In genomic region chr11:72041364-72042058, GRCh38 we compare ENCODE assay signal across 8 cellular contexts. TPM values are rescaled to one million over a fixed set of nuclear protein-coding genes. Genes with fewer than 3 reads are reported as not detected.
DNase-seq lines count a peak whose midpoint lies in the region; ATAC-seq and TF ChIP-seq lines count a peak whose summit lies in the region.

No MANE protein-coding gene starts in this region.

- H3K9me3 Mint-ChIP-seq in Caco-2 (ENCODE audit: unreplicated experiment) = no peaks in the 10 kb centered on the region
- no peaks in the 10 kb centered on the region for H3K9me3 Mint-ChIP-seq in activated naive CD8-positive, alpha-beta T cell treated with anti-CD3 and anti-CD28 coated beads, Interleukin-2, amount 10 ng/mL, durations not matched to agents 7 days and 5 days

- POLR2A ChIA-PET in Caco-2 (lab: Charles Lee) = no interaction called here
- POLR2A ChIA-PET in activated naive CD8-positive, alpha-beta T cell treated with anti-CD3 and anti-CD28 coated beads, Interleukin-2, amount 10 ng/mL, durations not matched to agents 7 days and 5 days (lab: Charles Lee) = interaction anchor here (1.1 kb wide), 1 partner anchor 37 kb away, joined by 3 read pairs; no protein-coding TSS in a partner anchor

- H3K36me3 ChIP-seq in Caco-2 (ENCODE audit: control insufficient read depth, insufficient read depth, low read length) (no peaks in the 10 kb centered on the region), HUES48 (ENCODE audit: control insufficient read depth, insufficient read depth, low read length) (no peaks in the 10 kb centered on the region), neutrophil (peaks cover 13% of the 10 kb centered on the region)

- no TSS peak for BruUV-seq in Caco-2 (replicated peaks; lab: Mats Ljungman, UMichigan)

- no peaks in the 10 kb centered on the region for H3K27me3 ChIP-seq in Caco-2 (replicated peaks; ENCODE audit: control insufficient read depth, insufficient read depth, low read length)
- no peaks in the 10 kb centered on the region for H3K27me3 ChIP-seq in HUES48 (ENCODE audit: control insufficient read depth, insufficient read depth, low read length)
- no peaks in the 10 kb centered on the region for H3K27me3 ChIP-seq in neutrophil

- no peak overlapping the region for H3K27ac Mint-ChIP-seq in Caco-2 (ENCODE audit: unreplicated experiment)
- no peak overlapping the region for H3K27ac Mint-ChIP-seq in activated naive CD8-positive, alpha-beta T cell treated with anti-CD3 and anti-CD28 coated beads, Interleukin-2, amount 10 ng/mL, durations not matched to agents 7 days and 5 days

- H3K27ac ChIP-seq in HUES48 (ENCODE audit: low read depth, low read length) = peak overlapping the region; percentile 93
- peak overlapping the region; percentile 91 for H3K27ac ChIP-seq in neutrophil

- no peaks in the 10 kb centered on the region for H3K9me3 ChIP-seq in Caco-2
- no peaks in the 10 kb centered on the region for H3K9me3 ChIP-seq in HUES48 (ENCODE audit: control insufficient read depth, insufficient read depth, low read length)
- no peaks in the 10 kb centered on the region for H3K9me3 ChIP-seq in neutrophil

- DNase-seq in Caco-2 = no peak
- DNase-seq in RPMI7951 (ENCODE audit: low read depth) = peak; percentile 79
- DNase-seq in activated naive CD8-positive, alpha-beta T cell treated with anti-CD3 and anti-CD28 coated beads, Interleukin-2, amount 10 ng/mL, durations not matched to agents 7 days and 5 days = peak; percentile 59
- DNase-seq in glomerular visceral epithelial cell (ENCODE audit: extremely low spot score) = peak; percentile 68
- DNase-seq in ureter (ENCODE audit: low spot score) = peak; percentile 81

- no peak for TF ChIP-seq CTCF in Caco-2 (IDR thresholded peaks at IDR 0.05; ENCODE audit: insufficient read depth in 1 of 2, low read depth in 1 of 2, low read length in 1 of 2, severe bottlenecking in 1 of 2, unreplicated experiment in 1 of 2)
- no peak for TF ChIP-seq CTCF in neutrophil (IDR thresholded peaks at IDR 0.05)

- peaks cover 29% of the 10 kb centered on the region for H3K36me3 Mint-ChIP-seq in Caco-2 (ENCODE audit: insufficient read depth, unreplicated experiment)
- H3K36me3 Mint-ChIP-seq in activated naive CD8-positive, alpha-beta T cell treated with anti-CD3 and anti-CD28 coated beads, Interleukin-2, amount 10 ng/mL, durations not matched to agents 7 days and 5 days = peaks cover 19% of the 10 kb centered on the region

- intact Hi-C loops in Caco-2 (cut with micrococcal nuclease; ENCODE audit: unreplicated experiment) = no loop called here

- peak; percentile 41 for ATAC-seq in activated naive CD8-positive, alpha-beta T cell treated with anti-CD3 and anti-CD28 coated beads, Interleukin-2, amount 10 ng/mL, durations not matched to agents 7 days and 5 days (ENCODE audit: low read depth)
- ATAC-seq in HG03469 (IDR thresholded peaks at IDR 0.05; ENCODE audit: unreplicated experiment) = no peak

- CTCF ChIA-PET in Caco-2 (lab: Charles Lee) = interaction anchor here (2.2 kb wide), 1 partner anchor 102 kb away, joined by 5 read pairs; no protein-coding TSS in a partner anchor

- H3K27me3 Mint-ChIP-seq in Caco-2 (ENCODE audit: insufficient read depth, unreplicated experiment) = no peaks in the 10 kb centered on the region
- no peaks in the 10 kb centered on the region for H3K27me3 Mint-ChIP-seq in activated naive CD8-positive, alpha-beta T cell treated with anti-CD3 and anti-CD28 coated beads, Interleukin-2, amount 10 ng/mL, durations not matched to agents 7 days and 5 days

- H3K4me1 ChIP-seq in Caco-2 = peaks cover 31% of the 10 kb centered on the region
- H3K4me1 ChIP-seq in HUES48 (ENCODE audit: control insufficient read depth, insufficient read depth, low read length) = peaks cover 48% of the 10 kb centered on the region
- peaks cover 40 to 43% of the 10 kb centered on the region in 2 experiments for H3K4me1 ChIP-seq in neutrophil (ENCODE audit: control insufficient read depth in 1 of 2, insufficient read depth in 1 of 2, low read depth in 1 of 2, low read length in 1 of 2)

- H3K4me3 Mint-ChIP-seq in Caco-2 (ENCODE audit: unreplicated experiment) = no peak overlapping the region
- no peak overlapping the region for H3K4me3 Mint-ChIP-seq in activated naive CD8-positive, alpha-beta T cell treated with anti-CD3 and anti-CD28 coated beads, Interleukin-2, amount 10 ng/mL, durations not matched to agents 7 days and 5 days

- peak overlapping the region; percentile 16 for H3K4me3 ChIP-seq in Caco-2 (ENCODE audit: low read depth, low read length)
- H3K4me3 ChIP-seq in HUES48 (ENCODE audit: low read depth, low read length) = peak overlapping the region; percentile 59
- peak overlapping the region; percentile 63 to 64 for H3K4me3 ChIP-seq in neutrophil (ENCODE audit: low read depth in 1 of 2, low read length in 1 of 2)

- peaks cover 12% of the 10 kb centered on the region for H3K4me1 Mint-ChIP-seq in Caco-2 (ENCODE audit: low read depth, unreplicated experiment)
- H3K4me1 Mint-ChIP-seq in activated naive CD8-positive, alpha-beta T cell treated with anti-CD3 and anti-CD28 coated beads, Interleukin-2, amount 10 ng/mL, durations not matched to agents 7 days and 5 days = peaks cover 29% of the 10 kb centered on the region

- peak overlapping the region; percentile 37; the same call in 1 of the 2 replicates for H3K9ac ChIP-seq in HUES48 (ENCODE audit: low read depth, low read length)

RNA-seq across cellular contexts. Expression of gene NUMA1, which starts 38.8 kb away (rescaled TPM):
- 182 and 190 TPM in 2 replicates for total RNA-seq in Caco-2 (2022)
- 109 and 130 TPM in 2 replicates for total RNA-seq in RPMI7951 (2014; rRNA removed; shearing (Covaris generic))
- 100 to 1,000 TPM; 262 to 263 TPM for total RNA-seq in activated naive CD8-positive, alpha-beta T cell treated with anti-CD3 and anti-CD28 coated beads, Interleukin-2, amount 10 ng/mL, durations not matched to agents 7 days and 5 days
- 264 TPM for total RNA-seq in ureter

RNA-seq across cellular contexts. Expression of gene LRRC51, which starts 39.1 kb away (rescaled TPM):
- total RNA-seq in Caco-2 (2022) (13.7 and 13.8 TPM in 2 replicates), ureter (22.4 TPM)
- total RNA-seq in RPMI7951 (2014; rRNA removed; shearing (Covaris generic)) = 12.0 and 12.2 TPM in 2 replicates
- total RNA-seq in activated naive CD8-positive, alpha-beta T cell treated with anti-CD3 and anti-CD28 coated beads, Interleukin-2, amount 10 ng/mL, durations not matched to agents 7 days and 5 days = 1 to 10 TPM; 4.3 to 5.1 TPM

RNA-seq across cellular contexts. Expression of gene IL18BP, which starts 42.8 kb away (rescaled TPM):
- total RNA-seq in Caco-2 (2022) (34.7 and 37.7 TPM in 2 replicates), ureter (13.1 TPM)
- total RNA-seq in RPMI7951 (2014; rRNA removed; shearing (Covaris generic)) = 0.59 and 1.9 TPM in 2 replicates
- 10 to 100 TPM; 21.2 to 22.9 TPM for total RNA-seq in activated naive CD8-positive, alpha-beta T cell treated with anti-CD3 and anti-CD28 coated beads, Interleukin-2, amount 10 ng/mL, durations not matched to agents 7 days and 5 days

Comparison
In these comparisons a context has a peak if more than half of its experiments do, and no peak if none do; other contexts are left out.
1. DNase-seq: peak in RPMI7951 (single experiment), activated naive CD8-positive, alpha-beta T cell treated with anti-CD3 and anti-CD28 coated beads, Interleukin-2, amount 10 ng/mL, durations not matched to agents 7 days and 5 days (single experiment), glomerular visceral epithelial cell (single experiment) and ureter (single experiment); none in Caco-2 (0 of 2).
2. Peak in every context shown above with its lines, with median percentiles within 50 percentile points of each other: H3K4me3 ChIP-seq.